In the genomic region with DNA sequence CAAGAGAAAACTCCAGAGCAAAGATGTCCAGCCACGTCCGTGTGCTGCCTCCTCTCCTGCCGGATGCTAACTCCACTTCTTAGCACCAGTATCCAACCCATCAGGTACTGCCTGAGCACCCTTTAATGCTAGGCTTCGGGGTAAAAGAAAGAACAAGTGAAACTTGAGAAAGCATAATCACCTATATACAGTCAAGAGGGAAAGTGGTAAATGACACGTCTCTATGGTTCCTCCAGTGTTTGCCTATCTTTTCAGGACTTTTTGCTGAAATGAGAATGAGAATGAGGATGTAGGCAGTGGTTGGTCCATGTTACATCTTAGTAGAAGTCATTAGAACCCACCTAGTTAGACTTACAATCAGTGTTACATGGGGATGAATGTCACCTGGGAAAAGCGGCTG, we compare ENCODE assay signal across 20 cellular contexts.
"Had no signal": no experiment of that assay in that cellular context is flagged by ENCODE, and none has a peak within 500 bp of the region (broad histone marks: within the 10 kb centered on the region; RNA-seq: fewer than 3 reads in every experiment).

No MANE protein-coding gene starts in this region.

- H3K36me3 ChIP-seq: colonic mucosa, neutrophil, spleen, stomach, thoracic aorta, transverse colon had no signal

- DNase-seq: colonic mucosa; dermis blood vessel endothelial cell; foreskin keratinocyte; immature natural killer cell; kidney; left colon; left ventricle myocardium superior; naive thymus-derived CD8-positive, alpha-beta T cell; spleen; stimulated activated CD4-positive, alpha-beta T cell treated with anti-CD3 and anti-CD28 coated beads, Interleukin-15, amount 100 ng/mL, for 24 hours; stimulated activated CD4-positive, alpha-beta T cell treated with anti-CD3 and anti-CD28 coated beads, Interleukin-1b, Interleukin-23, amount 100 ng/mL, for 48 hours; stimulated activated CD4-positive, alpha-beta T cell treated with anti-CD3 and anti-CD28 coated beads, Interleukin-4, amount 100 ng/mL, for 24 hours; stimulated activated naive CD4-positive, alpha-beta T cell; stomach; substantia nigra; transverse colon had no signal

- ATAC-seq: foreskin keratinocyte; left colon; left ventricle myocardium superior; naive thymus-derived CD8-positive, alpha-beta T cell; sciatic nerve had no signal

- H3K9me3 Mint-ChIP-seq: immature natural killer cell; naive thymus-derived CD8-positive, alpha-beta T cell had no signal

- H3K4me3 Mint-ChIP-seq: immature natural killer cell; naive thymus-derived CD8-positive, alpha-beta T cell had no signal

- H3K4me1 ChIP-seq: foreskin keratinocyte had no signal

- H3K9me3 ChIP-seq: colonic mucosa, neutrophil, spleen, stomach, thoracic aorta, transverse colon had no signal

- H3K4me3 ChIP-seq: colonic mucosa, lung, spleen, stomach, thoracic aorta, transverse colon had no signal

- H3K36me3 Mint-ChIP-seq: naive thymus-derived CD8-positive, alpha-beta T cell had no signal

- H3K27me3 ChIP-seq: colonic mucosa, spleen, stomach, transverse colon had no signal

- H3K27ac ChIP-seq: colonic mucosa, foreskin keratinocyte, neutrophil, spleen, stomach, thoracic aorta, transverse colon had no signal
